In genomic region chr1:211830330-211831142, GRCh38 we compare ENCODE assay signal across 1 cellular context.
A peak's percentile ranks its signal among the peaks of the same experiment; 100 is the strongest.
TF ChIP-seq lines count a peak whose summit lies in the region.

TSS of gene LPGAT1 (minus strand) at chr1:211830763. CDS start at chr1:211829296, 1,467 bp downstream.

TF ChIP-seq in HepG2, 621 proteins besides CTCF, POLR2A, EP300 and RAD21 (continued from another document):
- TF ChIP-seq ZFY (CRISPR knock-in tag; IDR thresholded peaks at IDR 0.05) (peak; percentile 76), ZNF343 (CRISPR knock-in tag; IDR thresholded peaks at IDR 0.05) (peak; percentile 48; the same call in 1 of the 2 replicates), ARNTL (CRISPR knock-in tag; IDR thresholded peaks at IDR 0.05) (0 out of 2 replicates have a peak, but pooled peaks have one; percentile 2), GPBP1L1 (CRISPR knock-in tag; IDR thresholded peaks at IDR 0.05) (no peak), ZNF776 (CRISPR knock-in tag; IDR thresholded peaks at IDR 0.05) (peak; percentile 77; the same call in 1 of the 2 replicates), PHF21A (CRISPR knock-in tag; IDR thresholded peaks at IDR 0.05) (peak; percentile 51; the same call in 1 of the 2 replicates), IRF2 (CRISPR knock-in tag; IDR thresholded peaks at IDR 0.05) (no peak), ZNF256 (CRISPR knock-in tag; conservative IDR thresholded peaks at IDR 0.05) (0 out of 2 replicates have a peak, but pooled peaks have one; percentile 44), ZFX (CRISPR knock-in tag; IDR thresholded peaks at IDR 0.05; ENCODE audit: low read depth) (peak; percentile 87), NFRKB (IDR thresholded peaks at IDR 0.05) (no peak), ZNF547 (CRISPR knock-in tag; IDR thresholded peaks at IDR 0.05) (0 out of 2 replicates have a peak, but pooled peaks have one; percentile 66), ZNF780A (CRISPR knock-in tag; IDR thresholded peaks at IDR 0.05) (no peak), MXD1 (CRISPR knock-in tag; IDR thresholded peaks at IDR 0.05) (0 out of 2 replicates have a peak, but pooled peaks have one; percentile 42), ARNT2 (CRISPR knock-in tag; IDR thresholded peaks at IDR 0.05; ENCODE audit: low read depth) (peak; percentile 72), ZMYM2 (CRISPR knock-in tag; IDR thresholded peaks at IDR 0.05) (peak; percentile 22; the same call in 1 of the 2 replicates), ZNF558 (CRISPR knock-in tag; IDR thresholded peaks at IDR 0.05; ENCODE audit: borderline replicate concordance) (no peak), ZNF451 (CRISPR knock-in tag; IDR thresholded peaks at IDR 0.05) (no peak), ZNF800 (CRISPR knock-in tag; IDR thresholded peaks at IDR 0.05) (no peak), ZNF589 (CRISPR knock-in tag; conservative IDR thresholded peaks at IDR 0.05) (no peak), NR2C2 (CRISPR knock-in tag; IDR thresholded peaks at IDR 0.05; ENCODE audit: borderline replicate concordance) (peak; percentile 29; the same call in 1 of the 2 replicates), PTBP1 (IDR thresholded peaks at IDR 0.05; ENCODE audit: low read depth, low read length, poor library complexity, severe bottlenecking) (no peak), TBX2 (CRISPR knock-in tag; IDR thresholded peaks at IDR 0.05; ENCODE audit: borderline replicate concordance) (0 out of 2 replicates have a peak, but pooled peaks have one; percentile 16), KLF16 (CRISPR knock-in tag; IDR thresholded peaks at IDR 0.05) (no peak), ARID3A (IDR thresholded peaks at IDR 0.05; ENCODE audit: low read depth, low read length) (no peak), STAG1 (CRISPR knock-in tag; IDR thresholded peaks at IDR 0.05) (peak; percentile 69)
